12 cellular contexts compared by ENCODE assay signal in genomic region chrX:138756234-138756633, GRCh38. TPM values are rescaled to one million over a fixed set of nuclear protein-coding genes. Genes with fewer than 3 reads are reported as not detected.
DNase-seq lines count a peak whose midpoint lies in the region; ATAC-seq, FAIRE-seq and TF ChIP-seq lines count a peak whose summit lies in the region.
"Had no signal": no experiment of that assay in that cellular context is flagged by ENCODE, and none has a peak within 500 bp of the region (broad histone marks: within the 10 kb centered on the region; RNA-seq: fewer than 3 reads in every experiment).

No MANE protein-coding gene starts in this region.

- DNase-seq in ACHN: peak; percentile 4
- peak; percentile 8 for DNase-seq in HT-29 (ENCODE audit: low spot score)
- DNase-seq in cardiac fibroblast (ENCODE audit: low read depth in 2 of 2): peak; percentile 0 to 2
- peak; percentile 17 for DNase-seq in medulla oblongata (ENCODE audit: extremely low spot score)
- DNase-seq in NCI-H2227 treated with DMSO at 0.1 percent for 48 hours (lab: John Stamatoyannopoulos, UW): no peak
- no peak for DNase-seq in H54 (ENCODE audit: insufficient read length, low spot score)
- DNase-seq: activated CD8-positive, alpha-beta memory T cell treated with anti-CD3 and anti-CD28 coated beads, Interleukin-2, amount 50 U/mL, for 48 hours; CD4-positive, alpha-beta memory T cell had no signal

- H3K4me3 ChIP-seq in cardiac fibroblast (replicated peaks in 1 of 2; ENCODE audit: low read depth in 2 of 2, low read length in 2 of 2): no peak overlapping the region

- TF ChIP-seq CTCF in cardiac fibroblast (IDR thresholded peaks at IDR 0.05; ENCODE audit: low read depth, low read length): no peak

- in situ Hi-C loops in ACHN (cut with HindIII; ENCODE audit: low pct_ligation_motif_present, low pct_unique_long_range_greater_than_20kb, low sequenced_read_pairs): no loop called here

- TF ChIP-seq POLR2A in H54 (IDR thresholded peaks at IDR 0.05; ENCODE audit: low read depth, low read length): no peak

- no peak for FAIRE-seq in H54 (lab: Jason Lieb, UNC)
- FAIRE-seq: endometrium had no signal

- ATAC-seq in HG02571 (IDR thresholded peaks at IDR 0.05; ENCODE audit: unreplicated experiment): no peak
- no peak for ATAC-seq in GM21717 (IDR thresholded peaks at IDR 0.05; ENCODE audit: unreplicated experiment)

RNA-seq across cellular contexts. Expression of gene FGF13, which starts 44.7 kb away (rescaled TPM):
- not detected in 2 replicates for total RNA-seq in HT-29 (2014; rRNA removed; shearing (Covaris generic))
- total RNA-seq: CD4-positive, alpha-beta memory T cell; OCI-LY7 had no signal

Comparison
In these comparisons a context has a peak if more than half of its experiments do, and no peak if none do; other contexts are left out.
1. DNase-seq: peak in ACHN (single experiment), HT-29 (single experiment), cardiac fibroblast (2 of 2) and medulla oblongata (single experiment); none in NCI-H2227 treated with DMSO at 0.1 percent for 48 hours (single experiment) and H54 (single experiment).